ENCODE assay signal across 13 cellular contexts in the genomic region with DNA sequence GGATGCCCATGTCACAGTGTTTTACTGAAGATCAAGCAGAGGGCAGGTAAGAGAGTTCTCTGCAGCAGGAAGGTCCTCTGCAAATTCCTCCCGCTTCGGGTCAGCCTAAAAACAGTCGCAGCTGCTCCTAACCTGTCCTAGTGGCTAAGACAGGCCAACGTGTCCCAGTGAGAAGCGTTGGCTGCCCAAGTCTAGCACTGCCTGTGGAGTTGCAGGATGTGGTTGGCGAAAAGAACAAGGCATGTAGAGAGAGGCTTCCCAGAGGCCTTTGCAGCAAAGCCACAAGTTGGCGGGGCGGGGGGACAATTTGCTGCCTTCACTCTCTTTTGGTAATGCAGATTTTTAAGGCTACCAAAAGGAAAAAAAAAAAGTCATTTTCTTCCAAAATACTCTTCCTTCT.
DNase-seq lines count a peak whose midpoint lies in the region; ATAC-seq and TF ChIP-seq lines count a peak whose summit lies in the region.
"Had no signal": no experiment of that assay in that cellular context is flagged by ENCODE, and none has a peak within 500 bp of the region (broad histone marks: within the 10 kb centered on the region; RNA-seq: fewer than 3 reads in every experiment).

No MANE protein-coding gene starts in this region.

- TF ChIP-seq POLR2A in stomach (IDR thresholded peaks at IDR 0.05), result no peak
- TF ChIP-seq POLR2A in adrenal gland (IDR thresholded peaks at IDR 0.05), result no peak

- H3K27ac ChIP-seq in stomach, result peak overlapping the region in 1 of 5 donors; percentile 35
- H3K27ac ChIP-seq in adrenal gland, result no peak overlapping the region
- H3K27ac ChIP-seq: heart right ventricle, SK-N-MC had no signal

- intact Hi-C loops in stomach (cut with DNase I; ENCODE audit: low total_unique reads), result no loop called here
- intact Hi-C loops in adrenal gland (cut with DNase I), result no loop called here

- TF ChIP-seq CTCF in stomach (IDR thresholded peaks at IDR 0.05) (no peak), adrenal gland (IDR thresholded peaks at IDR 0.05) (no peak)

- H3K4me1 ChIP-seq in stomach (no peaks in the 10 kb centered on the region), adrenal gland (replicated peaks in 1 of 2) (no peaks in the 10 kb centered on the region)
- H3K4me1 ChIP-seq: heart right ventricle had no signal

- 71 to 86% (median 81%) methylated on average over 8 of the region's 8 CpGs for WGBS in stomach, 5 donors
- WGBS in adrenal gland, 4 donors, result 85 to 87% (median 87%) methylated on average over 8 of the region's 8 CpGs

- H3K36me3 ChIP-seq in stomach (no peaks in the 10 kb centered on the region), adrenal gland (replicated peaks in 1 of 2) (no peaks in the 10 kb centered on the region)
- H3K36me3 ChIP-seq: heart right ventricle had no signal

- DNase-seq in activated CD4-positive, alpha-beta T cell treated with anti-CD3 and anti-CD28 coated beads for 48 hours, result peak; percentile 58
- DNase-seq in activated naive CD4-positive, alpha-beta T cell treated with Interleukin-2 at 50 U/mL for 16 hours, result peak; percentile 56
- peak; percentile 19 to 37 for DNase-seq in stimulated activated CD4-positive, alpha-beta T cell treated with anti-CD3 and anti-CD28 coated beads, Interleukin-15, amount 100 ng/mL, for 1 hour (ENCODE audit: low read depth in 1 of 2, low spot score in 1 of 2)
- DNase-seq in stomach, result peak; percentile 36
- no peak for DNase-seq in adrenal gland
- DNase-seq in COLO668 (lab: John Stamatoyannopoulos, UW; ENCODE audit: unreplicated experiment), result no peak
- no peak for DNase-seq in NCI-H146 (lab: John Stamatoyannopoulos, UW)
- DNase-seq: cerebellar nuclear complex, DMS79 treated with DMSO at 0.1 percent for 48 hours, heart right ventricle, NCI-H226 had no signal

- H3K4me3 ChIP-seq in stomach (no peak overlapping the region), adrenal gland (no peak overlapping the region)
- H3K4me3 ChIP-seq: heart right ventricle, SK-N-MC had no signal

- ATAC-seq in GM19395 (IDR thresholded peaks at IDR 0.05; ENCODE audit: unreplicated experiment), result no peak
- ATAC-seq: heart right ventricle had no signal

- peaks cover 0 to 7% (median 0%) of the 10 kb centered on the region in 3 donors for H3K27me3 ChIP-seq in stomach
- H3K27me3 ChIP-seq in adrenal gland, result no peaks in the 10 kb centered on the region

- H3K9me3 ChIP-seq in stomach (no peaks in the 10 kb centered on the region), adrenal gland (replicated peaks in 1 of 3) (no peaks in the 10 kb centered on the region)
- H3K9me3 ChIP-seq: heart right ventricle had no signal

- TF ChIP-seq EP300 in stomach (IDR thresholded peaks at IDR 0.05), result no peak

Comparison
In these comparisons a context has a peak if more than half of its experiments do, and no peak if none do; other contexts are left out.
1. DNase-seq: peak in activated CD4-positive, alpha-beta T cell treated with anti-CD3 and anti-CD28 coated beads for 48 hours (single experiment), activated naive CD4-positive, alpha-beta T cell treated with Interleukin-2 at 50 U/mL for 16 hours (single experiment), stimulated activated CD4-positive, alpha-beta T cell treated with anti-CD3 and anti-CD28 coated beads, Interleukin-15, amount 100 ng/mL, for 1 hour (2 of 2) and stomach (single experiment); none in adrenal gland (0 of 7), COLO668 (single experiment) and NCI-H146 (single experiment).